In the genomic region with DNA sequence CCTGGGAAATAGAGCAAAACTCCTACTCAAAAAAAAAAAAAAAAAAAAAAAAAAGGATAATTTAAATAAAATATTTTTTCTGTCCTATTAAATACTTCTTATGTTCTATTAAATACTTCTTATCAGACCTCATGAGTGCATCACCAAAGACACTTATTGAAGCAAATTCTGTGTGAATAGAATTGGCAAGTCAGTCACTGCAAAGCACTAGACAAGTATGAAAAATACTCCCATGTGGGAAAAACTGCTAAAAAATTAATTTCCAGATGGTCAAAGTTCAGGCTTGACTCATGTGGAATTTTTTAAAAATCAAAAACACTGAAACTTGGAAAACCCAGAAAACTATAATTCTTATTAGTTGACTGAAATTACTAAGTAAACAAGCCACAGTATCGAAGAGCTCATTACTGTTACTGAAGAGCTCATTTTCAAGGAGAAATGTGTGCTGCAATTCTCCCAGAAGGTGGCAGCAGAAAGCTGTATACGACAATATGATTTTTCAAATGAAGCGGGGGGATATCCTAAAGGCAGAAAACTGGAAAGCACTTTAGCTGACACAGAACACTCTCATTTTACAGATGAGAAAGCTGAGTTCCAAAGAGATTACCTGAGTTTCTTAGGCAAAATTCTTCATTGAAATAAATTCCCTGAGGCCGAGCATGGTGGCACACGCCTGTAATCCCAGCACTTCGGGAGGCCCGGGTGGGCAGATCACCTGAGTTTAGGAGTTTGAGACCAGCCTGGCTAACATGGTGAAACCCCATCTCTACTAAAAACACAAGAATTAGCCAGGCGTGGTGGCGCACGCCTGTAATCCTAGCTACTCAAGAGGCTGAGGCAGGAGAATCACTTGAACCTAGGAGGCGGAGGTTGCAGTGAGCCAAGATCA, we compare ENCODE assay signal across 8 cellular contexts. TPM values are rescaled to one million over a fixed set of nuclear protein-coding genes. Genes with fewer than 3 reads are reported as not detected.
DNase-seq lines count a peak whose midpoint lies in the region; ATAC-seq and TF ChIP-seq lines count a peak whose summit lies in the region.

No MANE protein-coding gene starts in this region.

- in situ Hi-C loops in SK-MEL-5 (cut with HindIII; ENCODE audit: low pct_unique_long_range_greater_than_20kb, low sequenced_read_pairs): no loop called here
- in situ Hi-C loops in T47D (cut with HindIII; ENCODE audit: low pct_unique_long_range_greater_than_20kb, low sequenced_read_pairs): no loop called here

- TF ChIP-seq CTCF in natural killer cell (IDR thresholded peaks at IDR 0.05): peak; percentile 87
- peak in 1 of 3 donors; percentile 25 for TF ChIP-seq CTCF in lower leg skin (IDR thresholded peaks at IDR 0.05)

- no peak overlapping the region for H3K4me3 ChIP-seq in lower leg skin (ENCODE audit: low read depth, poor library complexity, severe bottlenecking)

- WGBS in lower leg skin, 2 donors: 48 to 55% methylated on average over 11 of the region's 11 CpGs

- H3K4me1 Mint-ChIP-seq in natural killer cell: peaks cover 0 to 6% of the 10 kb centered on the region in 2 donors
- peaks cover 2 to 3% of the 10 kb centered on the region in 2 donors for H3K4me1 Mint-ChIP-seq in natural killer cell treated with Interleukin-12 subunit alpha and Interleukin-12 subunit beta and Interleukin-15 and Interleukin-18, amount 100 ng/mL, for 72 hours (ENCODE audit: low read depth in 2 of 2)

- no peak overlapping the region for H3K4me3 Mint-ChIP-seq in natural killer cell
- no peak overlapping the region for H3K4me3 Mint-ChIP-seq in natural killer cell treated with Interleukin-12 subunit alpha and Interleukin-12 subunit beta and Interleukin-15 and Interleukin-18, amount 100 ng/mL, for 72 hours

- intact Hi-C loops in natural killer cell (cut with micrococcal nuclease) (loop anchor here (1.0 kb wide), 3 partner anchors 170 to 261 kb away; no protein-coding TSS in a partner anchor), lower leg skin (cut with DNase I; ENCODE audit: low total_unique reads) (loop anchor here (10.0 kb wide), 1 partner anchor 172 kb away; a partner anchor contains a TSS)

- no peaks in the 10 kb centered on the region for H3K36me3 Mint-ChIP-seq in natural killer cell
- H3K36me3 Mint-ChIP-seq in natural killer cell treated with Interleukin-12 subunit alpha and Interleukin-12 subunit beta and Interleukin-15 and Interleukin-18, amount 100 ng/mL, for 72 hours: no peaks in the 10 kb centered on the region

- H3K27ac Mint-ChIP-seq in natural killer cell: no peak overlapping the region
- no peak overlapping the region for H3K27ac Mint-ChIP-seq in natural killer cell treated with Interleukin-12 subunit alpha and Interleukin-12 subunit beta and Interleukin-15 and Interleukin-18, amount 100 ng/mL, for 72 hours

- ATAC-seq in natural killer cell: peak; percentile 68 to 80 (median 77)
- ATAC-seq in natural killer cell treated with Interleukin-12 subunit alpha and Interleukin-12 subunit beta and Interleukin-15 and Interleukin-18, amount 100 ng/mL, for 72 hours: no peak

- H3K9me3 Mint-ChIP-seq in natural killer cell: no peaks in the 10 kb centered on the region
- no peaks in the 10 kb centered on the region for H3K9me3 Mint-ChIP-seq in natural killer cell treated with Interleukin-12 subunit alpha and Interleukin-12 subunit beta and Interleukin-15 and Interleukin-18, amount 100 ng/mL, for 72 hours

- peaks cover 0 to 2% of the 10 kb centered on the region in 2 donors for H3K27me3 Mint-ChIP-seq in natural killer cell (ENCODE audit: low read depth in 2 of 2)
- H3K27me3 Mint-ChIP-seq in natural killer cell treated with Interleukin-12 subunit alpha and Interleukin-12 subunit beta and Interleukin-15 and Interleukin-18, amount 100 ng/mL, for 72 hours: no peaks in the 10 kb centered on the region

- no peak for DNase-seq in natural killer cell
- DNase-seq in natural killer cell treated with Interleukin-12 subunit alpha and Interleukin-12 subunit beta and Interleukin-15 and Interleukin-18, amount 100 ng/mL, for 72 hours (ENCODE audit: low spot score): no peak
- DNase-seq in NCI-H1105 (lab: John Stamatoyannopoulos, UW): peak; percentile 56
- DNase-seq in SK-MEL-5 (ENCODE audit: low read depth, low spot score): peak; percentile 84
- DNase-seq in T47D (ENCODE audit: low read depth in 1 of 2, low spot score in 1 of 2): peak; percentile 67 to 83
- peak; percentile 67 for DNase-seq in iris pigment epithelial cell (ENCODE audit: low read depth)
- DNase-seq in stimulated activated CD4-positive, alpha-beta T cell treated with anti-CD3 and anti-CD28 coated beads, TNF-alpha, amount 100 ng/mL, for 24 hours (ENCODE audit: low read depth in 3 of 3): peak in 2 of 3 experiments; percentile 20 to 37
- DNase-seq in lower leg skin (ENCODE audit: low spot score in 2 of 2): no peak

- TF ChIP-seq POLR2A in lower leg skin (IDR thresholded peaks at IDR 0.05): no peak

RNA-seq across cellular contexts. Expression of a gene that starts 15.9 kb away (rescaled TPM):
- total RNA-seq in natural killer cell (not detected), lower leg skin (not detected)
- total RNA-seq in natural killer cell treated with Interleukin-12 subunit alpha and Interleukin-12 subunit beta and Interleukin-15 and Interleukin-18, amount 100 ng/mL, for 72 hours: under 1 TPM in 1 of 2 donors, not detected in 1; 0.12 TPM
- total RNA-seq in SK-MEL-5 (2014; rRNA removed; shearing (Covaris generic)): not detected in 2 replicates
- not detected in 2 replicates for polyA plus RNA-seq in SK-MEL-5 (2015; cell fraction: cytosol; rRNA removed)
- not detected in 2 replicates for polyA plus RNA-seq in SK-MEL-5 (2015; cell fraction: nucleus; rRNA removed)

Comparison
In these comparisons a context has a peak if more than half of its experiments do, and no peak if none do; other contexts are left out.
1. ATAC-seq: peak in natural killer cell (3 of 3); none in natural killer cell treated with Interleukin-12 subunit alpha and Interleukin-12 subunit beta and Interleukin-15 and Interleukin-18, amount 100 ng/mL, for 72 hours (0 of 2).
2. DNase-seq: peak in NCI-H1105 (single experiment), SK-MEL-5 (single experiment), T47D (2 of 2), iris pigment epithelial cell (single experiment) and stimulated activated CD4-positive, alpha-beta T cell treated with anti-CD3 and anti-CD28 coated beads, TNF-alpha, amount 100 ng/mL, for 24 hours (2 of 3); none in natural killer cell (single experiment), natural killer cell treated with Interleukin-12 subunit alpha and Interleukin-12 subunit beta and Interleukin-15 and Interleukin-18, amount 100 ng/mL, for 72 hours (single experiment) and lower leg skin (0 of 2).